Comparison of ENCODE assay signal across 9 cellular contexts in genomic region chr5:150789431-150789830, GRCh38. TPM values are rescaled to one million over a fixed set of nuclear protein-coding genes. Genes with fewer than 3 reads are reported as not detected.
DNase-seq lines count a peak whose midpoint lies in the region; ATAC-seq and TF ChIP-seq lines count a peak whose summit lies in the region.
"Had no signal": no experiment of that assay in that cellular context is flagged by ENCODE, and none has a peak within 500 bp of the region (broad histone marks: within the 10 kb centered on the region; RNA-seq: fewer than 3 reads in every experiment).

No MANE protein-coding gene starts in this region.

- H3K4me1 Mint-ChIP-seq in activated T-cell treated with anti-CD3 and anti-CD28 coated beads, Interleukin-2, amount 50 U/mL, for 24 hours (ENCODE audit: low read depth): peaks cover 66% of the 10 kb centered on the region
- H3K4me1 Mint-ChIP-seq in stimulated activated effector memory CD8-positive, alpha-beta T cell treated with anti-CD3 and anti-CD28 coated beads, Interleukin-12 subunit alpha, Interleukin-12 subunit beta, amount 100 ng/mL, for 72 hours: peaks cover 53% of the 10 kb centered on the region

- WGBS in esophagus squamous epithelium, 2 donors: 54 to 67% methylated on average over 7 of the region's 7 CpGs

- peaks cover 18 to 74% (median 47%) of the 10 kb centered on the region in 3 donors for H3K4me1 ChIP-seq in esophagus squamous epithelium

- no peak for TF ChIP-seq POLR2A in esophagus squamous epithelium (IDR thresholded peaks at IDR 0.05)

- intact Hi-C loops in esophagus squamous epithelium (cut with DNase I): no loop called here

- peaks cover 6% of the 10 kb centered on the region for H3K9me3 Mint-ChIP-seq in activated T-cell treated with anti-CD3 and anti-CD28 coated beads, Interleukin-2, amount 50 U/mL, for 24 hours
- H3K9me3 Mint-ChIP-seq in stimulated activated effector memory CD8-positive, alpha-beta T cell treated with anti-CD3 and anti-CD28 coated beads, Interleukin-12 subunit alpha, Interleukin-12 subunit beta, amount 100 ng/mL, for 72 hours: peaks cover 4% of the 10 kb centered on the region

- no peak for TF ChIP-seq CTCF in esophagus squamous epithelium (IDR thresholded peaks at IDR 0.05)

- peaks cover 31% of the 10 kb centered on the region for H3K36me3 Mint-ChIP-seq in activated T-cell treated with anti-CD3 and anti-CD28 coated beads, Interleukin-2, amount 50 U/mL, for 24 hours (ENCODE audit: low read depth)
- H3K36me3 Mint-ChIP-seq in stimulated activated effector memory CD8-positive, alpha-beta T cell treated with anti-CD3 and anti-CD28 coated beads, Interleukin-12 subunit alpha, Interleukin-12 subunit beta, amount 100 ng/mL, for 72 hours: no peaks in the 10 kb centered on the region

- peak; percentile 42 for ATAC-seq in SK-N-SH treated with all-trans-retinoic acid at 6 μM for 48 hours
- ATAC-seq in stimulated activated effector memory CD8-positive, alpha-beta T cell treated with anti-CD3 and anti-CD28 coated beads, Interleukin-12 subunit alpha, Interleukin-12 subunit beta, amount 100 ng/mL, for 72 hours: no peak
- ATAC-seq in HG02610 (IDR thresholded peaks at IDR 0.05; ENCODE audit: unreplicated experiment): no peak
- ATAC-seq in HG03280 (IDR thresholded peaks at IDR 0.05; ENCODE audit: unreplicated experiment): no peak

- H3K27me3 Mint-ChIP-seq in activated T-cell treated with anti-CD3 and anti-CD28 coated beads, Interleukin-2, amount 50 U/mL, for 24 hours: no peaks in the 10 kb centered on the region

- H3K27me3 ChIP-seq in esophagus squamous epithelium: no peaks in the 10 kb centered on the region

- DNase-seq in activated T-cell treated with anti-CD3 and anti-CD28 coated beads, Interleukin-2, amount 50 U/mL, for 24 hours: no peak
- DNase-seq in activated T-cell treated with anti-CD3 and anti-CD28 coated beads for 4 hours (no peak), esophagus squamous epithelium (lab: John Stamatoyannopoulos, UW) (no peak), H4 (ENCODE audit: low spot score) (no peak)
- no peak for DNase-seq in stimulated activated effector memory CD8-positive, alpha-beta T cell treated with anti-CD3 and anti-CD28 coated beads, Interleukin-12 subunit alpha, Interleukin-12 subunit beta, amount 100 ng/mL, for 72 hours (ENCODE audit: low spot score in 2 of 2)
- DNase-seq: NCI-H524 had no signal

- peak overlapping the region in 1 of 4 donors; percentile 36 for H3K4me3 ChIP-seq in esophagus squamous epithelium

- H3K36me3 ChIP-seq in esophagus squamous epithelium: no peaks in the 10 kb centered on the region

- peak overlapping the region; percentile 66 to 80 (median 76) for H3K27ac ChIP-seq in esophagus squamous epithelium

- H3K9me3 ChIP-seq in esophagus squamous epithelium: no peaks in the 10 kb centered on the region

- H3K4me3 Mint-ChIP-seq in activated T-cell treated with anti-CD3 and anti-CD28 coated beads, Interleukin-2, amount 50 U/mL, for 24 hours: peak overlapping the region; percentile 74
- H3K4me3 Mint-ChIP-seq in stimulated activated effector memory CD8-positive, alpha-beta T cell treated with anti-CD3 and anti-CD28 coated beads, Interleukin-12 subunit alpha, Interleukin-12 subunit beta, amount 100 ng/mL, for 72 hours: peak overlapping the region; percentile 60

- H3K27ac Mint-ChIP-seq in activated T-cell treated with anti-CD3 and anti-CD28 coated beads, Interleukin-2, amount 50 U/mL, for 24 hours: peak overlapping the region; percentile 99
- peak overlapping the region; percentile 87 for H3K27ac Mint-ChIP-seq in stimulated activated effector memory CD8-positive, alpha-beta T cell treated with anti-CD3 and anti-CD28 coated beads, Interleukin-12 subunit alpha, Interleukin-12 subunit beta, amount 100 ng/mL, for 72 hours

TF ChIP-seq in SK-N-SH treated with all-trans-retinoic acid at 6 μM for 48 hours, 23 proteins besides CTCF, POLR2A, EP300 and RAD21:
- no peak for TF ChIP-seq ZNF70 (CRISPR knock-in tag; IDR thresholded peaks at IDR 0.05)
- TF ChIP-seq GLIS3 (CRISPR knock-in tag; IDR thresholded peaks at IDR 0.05): no peak
- TF ChIP-seq ZC3H10 (CRISPR knock-in tag; IDR thresholded peaks at IDR 0.05): no peak
- no peak for TF ChIP-seq ZFP3 (CRISPR knock-in tag; IDR thresholded peaks at IDR 0.05)
- TF ChIP-seq TCF4 (CRISPR knock-in tag; IDR thresholded peaks at IDR 0.05; ENCODE audit: borderline replicate concordance): no peak
- no peak for TF ChIP-seq TOX (CRISPR knock-in tag; IDR thresholded peaks at IDR 0.05; ENCODE audit: borderline replicate concordance)
- TF ChIP-seq ZNF565 (CRISPR knock-in tag; conservative IDR thresholded peaks at IDR 0.05; ENCODE audit: low read depth): no peak
- TF ChIP-seq CSRNP3 (CRISPR knock-in tag; IDR thresholded peaks at IDR 0.05): no peak
- TF ChIP-seq ISL1 (CRISPR knock-in tag; IDR thresholded peaks at IDR 0.05): no peak
- no peak for TF ChIP-seq CSDC2 (CRISPR knock-in tag; IDR thresholded peaks at IDR 0.05)
- TF ChIP-seq ESRRG (CRISPR knock-in tag; IDR thresholded peaks at IDR 0.05): no peak
- no peak for TF ChIP-seq PATZ1 (CRISPR knock-in tag; IDR thresholded peaks at IDR 0.05; ENCODE audit: borderline replicate concordance)
- no peak for TF ChIP-seq POU6F1 (CRISPR knock-in tag; IDR thresholded peaks at IDR 0.05; ENCODE audit: borderline replicate concordance, low read depth)
TF ChIP-seq in SK-N-SH treated with all-trans-retinoic acid at 6 μM for 48 hours: peak in this region for 0.

RNA-seq across cellular contexts. Expression of gene SMIM3, which starts 10.9 kb away (rescaled TPM):
- 10 to 100 TPM in 3 of 4 donors, 1 to 10 TPM in 1; 6.8 to 38.5 (median 17.6) TPM for total RNA-seq in esophagus squamous epithelium
- 47.6 and 53.9 TPM in 2 replicates for total RNA-seq in H4 (2014; rRNA removed; shearing (Covaris generic))

RNA-seq across cellular contexts. Expression of gene DCTN4, which starts 30.6 kb away (rescaled TPM):
- 10 to 100 TPM; 31.8 to 50.2 (median 36.8) TPM for total RNA-seq in esophagus squamous epithelium
- 39.6 and 47.8 TPM in 2 replicates for total RNA-seq in H4 (2014; rRNA removed; shearing (Covaris generic))

RNA-seq across cellular contexts. Expression of gene IRGM, which starts 56.9 kb away (rescaled TPM):
- under 1 TPM in 1 of 4 donors, not detected in 3; 0.95 TPM for total RNA-seq in esophagus squamous epithelium
- total RNA-seq in H4 (2014; rRNA removed; shearing (Covaris generic)): not detected in 2 replicates
